ENCODE assay signal across 17 cellular contexts in the genomic region with DNA sequence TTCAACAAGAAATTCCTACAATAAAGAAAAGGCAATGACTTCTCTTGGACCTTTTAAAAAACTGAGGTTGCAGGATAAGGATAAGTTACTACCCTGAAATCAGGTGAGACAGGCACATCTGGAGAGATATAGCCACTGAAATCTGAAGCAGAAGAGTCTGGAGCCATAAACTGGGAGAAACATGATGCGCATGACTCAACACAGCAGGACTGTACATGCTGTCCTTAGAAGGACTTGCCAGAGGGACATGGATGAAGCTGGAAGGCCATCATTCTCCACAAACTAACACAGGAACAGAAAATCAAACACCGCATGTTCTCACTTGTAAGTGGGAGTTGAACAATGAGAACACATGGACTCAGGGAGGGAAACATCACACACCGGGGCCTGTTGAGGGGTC.
DNase-seq lines count a peak whose midpoint lies in the region; ATAC-seq and TF ChIP-seq lines count a peak whose summit lies in the region.
"Had no signal": no experiment of that assay in that cellular context is flagged by ENCODE, and none has a peak within 500 bp of the region (broad histone marks: within the 10 kb centered on the region; RNA-seq: fewer than 3 reads in every experiment).

No MANE protein-coding gene starts in this region.

- H3K4me2 ChIP-seq in GM23338, result no peak overlapping the region
- H3K4me2 ChIP-seq in mammary epithelial cell (ENCODE audit: insufficient read depth, low read depth, low read length), result peak overlapping the region; percentile 2
- H3K4me2 ChIP-seq: BLaER1 had no signal

- H3K27ac Mint-ChIP-seq in GM23338 (no peak overlapping the region), nephron progenitor cell (peak overlapping the region; percentile 51)
- H3K27ac Mint-ChIP-seq: CD14-positive monocyte had no signal

- intact Hi-C loops in mammary epithelial cell (cut with micrococcal nuclease), result no loop called here

- no peaks in the 10 kb centered on the region for H3K9me3 ChIP-seq in mammary epithelial cell (replicated peaks; ENCODE audit: insufficient read depth, low read length)

- no peak overlapping the region for H3K4me3 Mint-ChIP-seq in GM23338
- H3K4me3 Mint-ChIP-seq in nephron progenitor cell, result no peak overlapping the region
- H3K4me3 Mint-ChIP-seq: CD14-positive monocyte; CD4-positive, alpha-beta memory T cell had no signal

- DNase-seq in GM23338 (ENCODE audit: low spot score), result no peak
- DNase-seq in mammary epithelial cell, result peak; percentile 59
- DNase-seq in epithelial cell of prostate (ENCODE audit: low read depth, low spot score), result peak; percentile 12
- DNase-seq in nephron progenitor cell, result no peak
- no peak for DNase-seq in activated naive CD4-positive, alpha-beta T cell (lab: John Stamatoyannopoulos, UW)
- DNase-seq: 8988T; CD4-positive, alpha-beta memory T cell; DMS153; DMS79; GDM1; H7 had no signal

- H3K36me3 Mint-ChIP-seq in GM23338 (ENCODE audit: low read depth) (peaks cover 8% of the 10 kb centered on the region; the same call in 2 of the 3 replicates), nephron progenitor cell (ENCODE audit: low read depth) (peaks cover 1% of the 10 kb centered on the region)
- H3K36me3 Mint-ChIP-seq: CD14-positive monocyte; CD4-positive, alpha-beta memory T cell had no signal

- dilution Hi-C loops in mammary epithelial cell (cut with HindIII; ENCODE audit: low sequenced_read_pairs), result no loop called here

- H3K36me3 ChIP-seq in GM23338 (ENCODE audit: insufficient read depth) (no peaks in the 10 kb centered on the region), mammary epithelial cell (ENCODE audit: insufficient read depth, low read length) (no peaks in the 10 kb centered on the region)
- H3K36me3 ChIP-seq: BLaER1 had no signal

- no peaks in the 10 kb centered on the region for H3F3A ChIP-seq in GM23338 (replicated peaks; ENCODE audit: low read depth)

- H3K4me1 Mint-ChIP-seq in GM23338 (no peaks in the 10 kb centered on the region), nephron progenitor cell (peaks cover 11% of the 10 kb centered on the region)
- H3K4me1 Mint-ChIP-seq: CD14-positive monocyte; CD4-positive, alpha-beta memory T cell had no signal

- H3K9ac ChIP-seq in mammary epithelial cell (ENCODE audit: insufficient read depth, low read length), result no peak overlapping the region
- H3K9ac ChIP-seq: BLaER1 had no signal

- in situ Hi-C loops in mammary epithelial cell (cut with MboI; ENCODE audit: low sequenced_read_pairs in 2 of 2), result no loop called here

- 75% methylated on average over 3 of the region's 3 CpGs for WGBS in mammary epithelial cell (ENCODE audit: low coverage, missing lambda C conversion rate)

- TF ChIP-seq CTCF in GM23338 (conservative IDR thresholded peaks at IDR 0.05; ENCODE audit: low read depth in 2 of 2) (no peak), mammary epithelial cell (conservative IDR thresholded peaks at IDR 0.05 in 1 of 2, IDR thresholded peaks at IDR 0.05 in 1 of 2; ENCODE audit: extremely low read depth in 1 of 2, insufficient read depth in 1 of 2, low read depth in 1 of 2, low read length in 2 of 2) (no peak), nephron progenitor cell (IDR thresholded peaks at IDR 0.05) (no peak)

- no peaks in the 10 kb centered on the region for H3K79me2 ChIP-seq in GM23338 (replicated peaks; ENCODE audit: insufficient read depth)
- no peaks in the 10 kb centered on the region for H3K79me2 ChIP-seq in mammary epithelial cell (ENCODE audit: insufficient read depth, low read length)

- H3K27me3 ChIP-seq in GM23338 (ENCODE audit: insufficient read depth) (no peaks in the 10 kb centered on the region), mammary epithelial cell (ENCODE audit: insufficient read depth, low read length) (no peaks in the 10 kb centered on the region)
- H3K27me3 ChIP-seq: BLaER1 had no signal

- H3K4me3 ChIP-seq in GM23338 (no peak overlapping the region), mammary epithelial cell (replicated peaks in 1 of 3; ENCODE audit: insufficient read depth in 1 of 3, low read depth in 2 of 3, low read length in 3 of 3) (no peak overlapping the region)
- H3K4me3 ChIP-seq: BLaER1 had no signal

- peaks cover 10% of the 10 kb centered on the region; the same call in 2 of the 3 replicates for H3K9me3 Mint-ChIP-seq in GM23338
- peaks cover 31% of the 10 kb centered on the region for H3K9me3 Mint-ChIP-seq in nephron progenitor cell

- no peaks in the 10 kb centered on the region for H3K4me1 ChIP-seq in GM23338 (ENCODE audit: insufficient read depth)
- H3K4me1 ChIP-seq in mammary epithelial cell (ENCODE audit: insufficient read depth, low read length), result peaks cover 11% of the 10 kb centered on the region
- H3K4me1 ChIP-seq: BLaER1 had no signal

- H3K27ac ChIP-seq in GM23338 (ENCODE audit: low read depth) (no peak overlapping the region), mammary epithelial cell (ENCODE audit: insufficient read depth, low read depth, low read length) (no peak overlapping the region), epithelial cell of prostate (no peak overlapping the region)
- H3K27ac ChIP-seq: BLaER1, HL-60 had no signal

- peaks cover 10% of the 10 kb centered on the region for H3K9me2 ChIP-seq in GM23338 (ENCODE audit: insufficient read depth)

- BruUV-seq in mammary epithelial cell (replicated peaks; lab: Mats Ljungman, UMichigan), result no TSS peak

- H4K20me1 ChIP-seq in GM23338 (replicated peaks; ENCODE audit: insufficient read depth), result no peaks in the 10 kb centered on the region
- H4K20me1 ChIP-seq in mammary epithelial cell (ENCODE audit: insufficient read depth, low read length), result no peaks in the 10 kb centered on the region
- H4K20me1 ChIP-seq: BLaER1 had no signal

- CTCF ChIA-PET in mammary epithelial cell (lab: Charles Lee; ENCODE audit: low non-redundant PET), result interaction anchor here (0.6 kb wide), 1 partner anchor 1176 kb away, joined by 5 read pairs; no protein-coding TSS in a partner anchor

- H3K27me3 Mint-ChIP-seq in GM23338 (ENCODE audit: insufficient read depth, low read depth, poor library complexity) (peaks cover 5% of the 10 kb centered on the region), nephron progenitor cell (ENCODE audit: low read depth, poor library complexity) (no peaks in the 10 kb centered on the region)
- H3K27me3 Mint-ChIP-seq: CD4-positive, alpha-beta memory T cell had no signal

- no peak for ATAC-seq in GM23338
- no peak for ATAC-seq in HG02642 (IDR thresholded peaks at IDR 0.05; ENCODE audit: poor library complexity, unreplicated experiment)
- no peak for ATAC-seq in GM18517 (IDR thresholded peaks at IDR 0.05; ENCODE audit: unreplicated experiment)
- ATAC-seq in GM19351 (IDR thresholded peaks at IDR 0.05; ENCODE audit: unreplicated experiment), result no peak

- H2AFZ ChIP-seq in GM23338 (peak overlapping the region; percentile 80; the same call in 1 of the 2 replicates), mammary epithelial cell (ENCODE audit: low read depth, low read length) (peak overlapping the region; percentile 17)

TF ChIP-seq in GM23338, 12 proteins besides CTCF, POLR2A, EP300 and RAD21 (continues in another document):
- TF ChIP-seq STAT1 (IDR thresholded peaks at IDR 0.05; ENCODE audit: unreplicated experiment) (no peak), REST (IDR thresholded peaks at IDR 0.05; ENCODE audit: unreplicated experiment) (no peak), EZH2phosphoT487 (IDR thresholded peaks at IDR 0.05; ENCODE audit: unreplicated experiment) (no peak), ETS1 (IDR thresholded peaks at IDR 0.05) (no peak), CREB1 (CRISPR knock-in tag; IDR thresholded peaks at IDR 0.05; ENCODE audit: low read depth) (no peak), EZH2 (IDR thresholded peaks at IDR 0.05; ENCODE audit: low read depth, unreplicated experiment) (no peak), POLR2AphosphoS5 (IDR thresholded peaks at IDR 0.05; ENCODE audit: low read depth) (no peak), NANOG (IDR thresholded peaks at IDR 0.05; ENCODE audit: borderline replicate concordance) (no peak)

Comparison
In these comparisons a context has a peak if more than half of its experiments do, and no peak if none do; other contexts are left out.
1. DNase-seq: peak in mammary epithelial cell (single experiment) and epithelial cell of prostate (single experiment); none in GM23338 (single experiment), nephron progenitor cell (single experiment) and activated naive CD4-positive, alpha-beta T cell (0 of 4).